In genomic region chr6:161802231-161802630, GRCh38 we compare ENCODE assay signal across 37 cellular contexts.
"Had no signal": no experiment of that assay in that cellular context is flagged by ENCODE, and none has a peak within 500 bp of the region (broad histone marks: within the 10 kb centered on the region; RNA-seq: fewer than 3 reads in every experiment).

No MANE protein-coding gene starts in this region.

- H3K4me3 ChIP-seq: adrenal gland, body of pancreas, breast epithelium had no signal

- H3K27ac ChIP-seq: adrenal gland, body of pancreas, brain microvascular endothelial cell, breast epithelium, VCaP had no signal

- H3K27me3 Mint-ChIP-seq: activated B cell treated with CpG ODN at 0.5 μM for 24 hours; activated CD4-positive, alpha-beta memory T cell treated with anti-CD3 and anti-CD28 coated beads for 36 hours; activated CD4-positive, alpha-beta T cell treated with anti-CD3 and anti-CD28 coated beads, Interleukin-2, amount 10 ng/mL, durations not matched to agents 24 days and 14 days; activated CD8-positive, alpha-beta T cell treated with anti-CD3 and anti-CD28 coated beads for 36 hours; activated naive CD8-positive, alpha-beta T cell treated with anti-CD3 and anti-CD28 coated beads for 36 hours; activated T-helper 17 cell treated with anti-CD3 and anti-CD28 coated beads, Interleukin-2, amount 50 U/mL, for 72 hours had no signal

- H3K9me3 Mint-ChIP-seq: activated B cell treated with CpG ODN at 0.5 μM for 24 hours; activated CD4-positive, alpha-beta memory T cell treated with anti-CD3 and anti-CD28 coated beads for 36 hours; activated CD4-positive, alpha-beta T cell treated with anti-CD3 and anti-CD28 coated beads, Interleukin-2, amount 10 ng/mL, durations not matched to agents 24 days and 14 days; activated CD8-positive, alpha-beta T cell treated with anti-CD3 and anti-CD28 coated beads for 36 hours; activated naive CD4-positive, alpha-beta T cell treated with anti-CD3 and anti-CD28 coated beads for 36 hours; activated naive CD4-positive, alpha-beta T cell treated with anti-CD3 and anti-CD28 coated beads, Interleukin-2, amount 50 U/mL, for 72 hours; activated naive CD8-positive, alpha-beta T cell treated with anti-CD3 and anti-CD28 coated beads for 36 hours; activated T-cell treated with anti-CD3 and anti-CD28 coated beads, Interleukin-2, amount 50 U/mL, for 4 hours; activated T-cell treated with anti-CD3 and anti-CD28 coated beads, Interleukin-2, amount 50 U/mL, for 72 hours; activated T-helper 1 cell treated with anti-CD3 and anti-CD28 coated beads, Interleukin-12 subunit alpha, Interleukin-12 subunit beta, Interleukin-2, Interleukin-4 antibody, amounts not matched to agents 30 ng/mL and 10 ng/mL and 1 ng/mL, durations not matched to agents 14 hours and 24 hours and 36 hours; activated T-helper 17 cell treated with anti-CD3 and anti-CD28 coated beads, Interleukin-2, amount 50 U/mL, for 72 hours; T-helper 1 cell treated with Interleukin-12 subunit alpha and Interleukin-12 subunit beta and Interleukin-4 antibody, amounts not matched to agents 30 μg/mL and 1 μg/mL, for 36 hours; T-helper 2 cell treated with Interferon-gamma antibody and Interleukin-4, amounts not matched to agents 5 μg/mL and 100 μg/mL, for 36 hours had no signal

- DNase-seq: activated B cell treated with CpG ODN at 0.5 μM for 24 hours; activated CD4-positive, alpha-beta memory T cell treated with anti-CD3 and anti-CD28 coated beads for 36 hours; activated CD4-positive, alpha-beta T cell treated with anti-CD3 and anti-CD28 coated beads for 4 hours; activated CD4-positive, alpha-beta T cell treated with anti-CD3 and anti-CD28 coated beads, Interleukin-2, amount 10 ng/mL, durations not matched to agents 24 days and 14 days; activated CD4-positive, alpha-beta T cell treated with anti-CD3 and anti-CD28 coated beads, Interleukin-2, amount 50 U/mL, for 1 hour; activated CD4-positive, alpha-beta T cell treated with anti-CD3 and anti-CD28 coated beads, Interleukin-2, amount 50 U/mL, for 4 hours; activated CD4-positive, CD25-positive, alpha-beta regulatory T cell treated with anti-CD3 and anti-CD28 coated beads, Interleukin-2, amount 50 U/mL, for 72 hours; activated CD8-positive, alpha-beta memory T cell treated with anti-CD3 and anti-CD28 coated beads, Interleukin-2, amount 50 U/mL, for 4 hours; activated CD8-positive, alpha-beta T cell treated with anti-CD3 and anti-CD28 coated beads for 36 hours; activated effector memory CD4-positive, alpha-beta T cell treated with anti-CD3 and anti-CD28 coated beads, Interleukin-2, amount 50 U/mL, for 16 hours; activated gamma-delta T cell treated with Interleukin-2 at 50 U/mL for 16 hours; activated naive CD4-positive, alpha-beta T cell; activated naive CD4-positive, alpha-beta T cell treated with anti-CD3 and anti-CD28 coated beads for 36 hours; activated naive CD4-positive, alpha-beta T cell treated with anti-CD3 and anti-CD28 coated beads, Interleukin-2, amount 50 U/mL, for 16 hours; activated naive CD8-positive, alpha-beta T cell treated with anti-CD3 and anti-CD28 coated beads for 36 hours; activated T-cell treated with anti-CD3 and anti-CD28 coated beads for 4 hours; activated T-cell treated with anti-CD3 and anti-CD28 coated beads, Interleukin-2, amount 50 U/mL, for 1 hour; activated T-cell treated with anti-CD3 and anti-CD28 coated beads, Interleukin-2, amount 50 U/mL, for 4 hours; activated T-cell treated with anti-CD3 and anti-CD28 coated beads, Interleukin-2, amount 50 U/mL, for 72 hours; adrenal gland; amniotic stem cell; aorta; body of pancreas; brain microvascular endothelial cell; central memory CD4-positive, alpha-beta T cell; T-helper 1 cell; T-helper 2 cell; T-helper 9 cell had no signal

- H3K27me3 ChIP-seq: adrenal gland, body of pancreas, brain microvascular endothelial cell, breast epithelium had no signal

- H3K4me1 ChIP-seq: adrenal gland, body of pancreas, breast epithelium had no signal

- H3K27ac Mint-ChIP-seq: activated B cell treated with CpG ODN at 0.5 μM for 24 hours; activated CD4-positive, alpha-beta memory T cell treated with anti-CD3 and anti-CD28 coated beads for 36 hours; activated CD4-positive, alpha-beta T cell treated with anti-CD3 and anti-CD28 coated beads, Interleukin-2, amount 10 ng/mL, durations not matched to agents 24 days and 14 days; activated CD8-positive, alpha-beta T cell treated with anti-CD3 and anti-CD28 coated beads for 36 hours; activated naive CD4-positive, alpha-beta T cell treated with anti-CD3 and anti-CD28 coated beads for 36 hours; activated naive CD4-positive, alpha-beta T cell treated with anti-CD3 and anti-CD28 coated beads, Interleukin-2, amount 50 U/mL, for 72 hours; activated naive CD8-positive, alpha-beta T cell treated with anti-CD3 and anti-CD28 coated beads for 36 hours; activated T-cell treated with anti-CD3 and anti-CD28 coated beads, Interleukin-2, amount 50 U/mL, for 72 hours; activated T-helper 1 cell treated with anti-CD3 and anti-CD28 coated beads, Interleukin-12 subunit alpha, Interleukin-12 subunit beta, Interleukin-2, Interleukin-4 antibody, amounts not matched to agents 30 ng/mL and 10 ng/mL and 1 ng/mL, durations not matched to agents 14 hours and 24 hours and 36 hours; activated T-helper 17 cell treated with anti-CD3 and anti-CD28 coated beads, Interleukin-2, amount 50 U/mL, for 72 hours; T-helper 1 cell treated with Interleukin-12 subunit alpha and Interleukin-12 subunit beta and Interleukin-4 antibody, amounts not matched to agents 30 μg/mL and 1 μg/mL, for 36 hours; T-helper 2 cell treated with Interferon-gamma antibody and Interleukin-4, amounts not matched to agents 5 μg/mL and 100 μg/mL, for 36 hours had no signal

- FAIRE-seq: astrocyte, TTC549 had no signal

- H3K4me3 Mint-ChIP-seq: activated B cell treated with CpG ODN at 0.5 μM for 24 hours; activated CD4-positive, alpha-beta memory T cell treated with anti-CD3 and anti-CD28 coated beads for 36 hours; activated CD4-positive, alpha-beta T cell treated with anti-CD3 and anti-CD28 coated beads, Interleukin-2, amount 10 ng/mL, durations not matched to agents 24 days and 14 days; activated CD8-positive, alpha-beta T cell treated with anti-CD3 and anti-CD28 coated beads for 36 hours; activated naive CD4-positive, alpha-beta T cell treated with anti-CD3 and anti-CD28 coated beads for 36 hours; activated naive CD8-positive, alpha-beta T cell treated with anti-CD3 and anti-CD28 coated beads for 36 hours; activated T-cell treated with anti-CD3 and anti-CD28 coated beads, Interleukin-2, amount 50 U/mL, for 4 hours; activated T-cell treated with anti-CD3 and anti-CD28 coated beads, Interleukin-2, amount 50 U/mL, for 72 hours; activated T-helper 1 cell treated with anti-CD3 and anti-CD28 coated beads, Interleukin-12 subunit alpha, Interleukin-12 subunit beta, Interleukin-2, Interleukin-4 antibody, amounts not matched to agents 30 ng/mL and 10 ng/mL and 1 ng/mL, durations not matched to agents 14 hours and 24 hours and 36 hours; activated T-helper 17 cell treated with anti-CD3 and anti-CD28 coated beads, Interleukin-2, amount 50 U/mL, for 72 hours; T-helper 1 cell treated with Interleukin-12 subunit alpha and Interleukin-12 subunit beta and Interleukin-4 antibody, amounts not matched to agents 30 μg/mL and 1 μg/mL, for 36 hours; T-helper 2 cell treated with Interferon-gamma antibody and Interleukin-4, amounts not matched to agents 5 μg/mL and 100 μg/mL, for 36 hours had no signal

- H3K9me3 ChIP-seq: adrenal gland, body of pancreas, breast epithelium had no signal

- H3K36me3 Mint-ChIP-seq: activated CD4-positive, alpha-beta memory T cell treated with anti-CD3 and anti-CD28 coated beads for 36 hours; activated naive CD4-positive, alpha-beta T cell treated with anti-CD3 and anti-CD28 coated beads, Interleukin-2, amount 50 U/mL, for 72 hours; activated naive CD8-positive, alpha-beta T cell treated with anti-CD3 and anti-CD28 coated beads for 36 hours had no signal

- H3K36me3 ChIP-seq: adrenal gland, brain microvascular endothelial cell, breast epithelium had no signal

- H3K4me1 Mint-ChIP-seq: activated B cell treated with CpG ODN at 0.5 μM for 24 hours; activated CD4-positive, alpha-beta T cell treated with anti-CD3 and anti-CD28 coated beads, Interleukin-2, amount 10 ng/mL, durations not matched to agents 24 days and 14 days had no signal

- ATAC-seq: activated CD8-positive, alpha-beta T cell treated with anti-CD3 and anti-CD28 coated beads for 36 hours; activated naive CD4-positive, alpha-beta T cell treated with anti-CD3 and anti-CD28 coated beads, Interleukin-2, amount 50 U/mL, for 72 hours; activated T-cell treated with anti-CD3 and anti-CD28 coated beads, Interleukin-2, amount 50 U/mL, for 4 hours; activated T-cell treated with anti-CD3 and anti-CD28 coated beads, Interleukin-2, amount 50 U/mL, for 72 hours; activated T-helper 17 cell treated with anti-CD3 and anti-CD28 coated beads, Interleukin-2, amount 50 U/mL, for 72 hours; body of pancreas had no signal
